ENCODE assay signal across 9 cellular contexts in the genomic region with DNA sequence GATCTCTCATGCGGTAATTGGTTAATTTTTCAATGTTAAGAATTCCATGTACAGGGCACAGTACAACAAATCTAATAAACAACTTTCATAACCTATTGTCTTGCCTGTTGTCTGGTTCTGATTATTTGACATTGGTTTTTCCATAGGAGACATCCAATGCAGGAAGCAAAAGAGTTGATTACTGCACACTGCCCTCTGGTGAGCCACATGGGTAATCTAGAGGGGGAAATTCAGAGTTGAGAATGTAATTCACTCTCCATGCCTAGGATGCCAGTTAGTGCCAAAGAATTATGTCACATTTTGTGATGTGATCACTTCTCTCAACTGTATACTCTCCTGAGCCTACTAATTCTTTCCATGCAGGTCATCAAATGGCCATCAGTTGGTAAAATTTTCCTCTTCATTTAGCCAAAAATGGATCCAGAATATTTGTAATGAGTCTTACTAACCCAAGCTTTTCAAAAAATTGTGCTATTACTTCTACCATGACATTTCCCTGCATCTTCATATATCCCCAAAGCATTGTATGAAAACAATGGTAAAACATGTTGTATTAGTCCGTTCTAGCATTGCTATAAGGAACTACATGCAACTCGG. TPM values are rescaled to one million over a fixed set of nuclear protein-coding genes. Genes with fewer than 3 reads are reported as not detected.
DNase-seq lines count a peak whose midpoint lies in the region; ATAC-seq and TF ChIP-seq lines count a peak whose summit lies in the region.
"Had no signal": no experiment of that assay in that cellular context is flagged by ENCODE, and none has a peak within 500 bp of the region (broad histone marks: within the 10 kb centered on the region; RNA-seq: fewer than 3 reads in every experiment).

No MANE protein-coding gene starts in this region.

- in situ Hi-C loops in gastrocnemius medialis (cut with MboI; ENCODE audit: low sequenced_read_pairs in 4 of 4) = no loop called here

- H3K9me3 ChIP-seq in T-helper 17 cell (ENCODE audit: control insufficient read depth, low read length, poor library complexity, severe bottlenecking) (no peaks in the 10 kb centered on the region), upper lobe of left lung (no peaks in the 10 kb centered on the region), gastrocnemius medialis (no peaks in the 10 kb centered on the region)

- H3K27ac Mint-ChIP-seq in T-helper 17 cell = no peak overlapping the region

- H3K27ac ChIP-seq in upper lobe of left lung (no peak overlapping the region), gastrocnemius medialis (no peak overlapping the region)
- H3K27ac ChIP-seq: skin epidermis had no signal

- no peak overlapping the region for H3K4me3 Mint-ChIP-seq in T-helper 17 cell

- no peak for TF ChIP-seq EP300 in upper lobe of left lung (IDR thresholded peaks at IDR 0.05)

- TF ChIP-seq POLR2A in upper lobe of left lung (IDR thresholded peaks at IDR 0.05) (no peak), gastrocnemius medialis (IDR thresholded peaks at IDR 0.05) (no peak)

- ATAC-seq in T-helper 17 cell (peak; percentile 41), upper lobe of left lung (ENCODE audit: low FRiP score in 2 of 2) (peak in 1 of 2 donors; percentile 54), HG03280 (IDR thresholded peaks at IDR 0.05; ENCODE audit: unreplicated experiment) (no peak), GM21825 (IDR thresholded peaks at IDR 0.05; ENCODE audit: unreplicated experiment) (no peak), gastrocnemius medialis (no peak)

- WGBS in upper lobe of left lung, 2 donors = 93 to 94% methylated on average over 3 of the region's 3 CpGs

- H3K4me1 ChIP-seq in upper lobe of left lung = no peaks in the 10 kb centered on the region
- no peaks in the 10 kb centered on the region for H3K4me1 ChIP-seq in gastrocnemius medialis

- DNase-seq in EL (peak; percentile 61), LoVo (ENCODE audit: low spot score) (peak; percentile 68), T-helper 17 cell (no peak), glomerular visceral epithelial cell (ENCODE audit: extremely low spot score) (peak; percentile 59), upper lobe of left lung (no peak), gastrocnemius medialis (no peak)

- peak in 4 of 6 experiments; percentile 18 to 37 (median 26) for TF ChIP-seq CTCF in upper lobe of left lung (IDR thresholded peaks at IDR 0.05)
- TF ChIP-seq CTCF in gastrocnemius medialis (IDR thresholded peaks at IDR 0.05 in 4 of 5, conservative IDR thresholded peaks at IDR 0.05 in 1 of 5) = peak in 1 of 5 experiments; percentile 30

- intact Hi-C loops in gastrocnemius medialis (cut with DNase I; ENCODE audit: low total_unique reads) = no loop called here

- H3K36me3 ChIP-seq in upper lobe of left lung (no peaks in the 10 kb centered on the region), gastrocnemius medialis (no peaks in the 10 kb centered on the region)

- no peaks in the 10 kb centered on the region for H3K36me3 Mint-ChIP-seq in T-helper 17 cell (ENCODE audit: low read depth)

- H3K27me3 Mint-ChIP-seq in T-helper 17 cell = no peaks in the 10 kb centered on the region

- no peaks in the 10 kb centered on the region for H3K27me3 ChIP-seq in upper lobe of left lung
- no peaks in the 10 kb centered on the region for H3K27me3 ChIP-seq in gastrocnemius medialis

- H3K4me3 ChIP-seq in upper lobe of left lung (no peak overlapping the region), gastrocnemius medialis (no peak overlapping the region)
- H3K4me3 ChIP-seq: skin epidermis had no signal

- H3K4me1 Mint-ChIP-seq in T-helper 17 cell = peaks cover 7% of the 10 kb centered on the region

RNA-seq across cellular contexts. Expression of gene CCDC91, which starts 17.7 kb away (rescaled TPM):
- total RNA-seq in T-helper 17 cell = 10 to 100 TPM; 62.5 to 65.3 TPM
- 10 to 100 TPM; 27.7 to 77.5 (median 30.2) TPM for total RNA-seq in upper lobe of left lung
- 10 to 100 TPM; 22.3 to 50.6 (median 36.6) TPM for total RNA-seq in gastrocnemius medialis

Comparison
In these comparisons a context has a peak if more than half of its experiments do, and no peak if none do; other contexts are left out.
1. DNase-seq: peak in EL (single experiment), LoVo (single experiment) and glomerular visceral epithelial cell (single experiment); none in T-helper 17 cell (0 of 3), upper lobe of left lung (0 of 2) and gastrocnemius medialis (0 of 2).